Comparison of ENCODE assay signal across 29 cellular contexts in the genomic region with DNA sequence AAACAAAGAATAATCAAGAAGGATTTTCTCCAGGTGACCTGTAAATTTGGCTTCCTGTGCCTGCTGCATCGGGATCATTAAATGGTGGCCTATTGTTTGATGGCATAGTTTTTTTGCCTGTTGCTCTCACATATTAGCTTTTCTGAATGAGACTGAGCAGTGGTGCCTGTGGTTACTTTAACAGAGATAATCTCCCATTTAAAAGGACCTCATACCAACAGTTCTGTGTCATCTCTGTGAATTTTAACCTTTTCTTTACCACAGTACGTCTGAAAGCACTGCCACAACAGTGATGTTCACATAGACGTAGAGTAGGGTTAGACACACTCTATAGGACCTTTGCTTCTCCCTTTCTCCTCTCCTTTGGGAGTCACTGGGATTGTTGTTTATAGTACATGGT.
"Had no signal": no experiment of that assay in that cellular context is flagged by ENCODE, and none has a peak within 500 bp of the region (broad histone marks: within the 10 kb centered on the region; RNA-seq: fewer than 3 reads in every experiment).

No MANE protein-coding gene starts in this region.

- H3K27ac Mint-ChIP-seq: activated CD8-positive, alpha-beta memory T cell treated with anti-CD3 and anti-CD28 coated beads, Interleukin-2, amount 10 ng/mL, durations not matched to agents 7 days and 5 days; activated CD8-positive, alpha-beta T cell treated with anti-CD3 and anti-CD28 coated beads, Interleukin-2, amount 10 ng/mL, durations not matched to agents 7 days and 5 days; activated naive CD8-positive, alpha-beta T cell; activated T-cell treated with anti-CD3 and anti-CD28 coated beads, Interleukin-2, amount 50 U/mL, for 72 hours; dendritic cell treated with granulocyte-macrophage colony-stimulating factor and Interleukin-4, amounts not matched to agents 40 ng/mL and 50 ng/mL, for 4 days; mesothelial cell of epicardium; naive B cell; T-helper 17 cell had no signal

- FAIRE-seq: bronchial epithelial cell, kidney had no signal

- H3K9me3 Mint-ChIP-seq: activated T-cell treated with anti-CD3 and anti-CD28 coated beads, Interleukin-2, amount 50 U/mL, for 72 hours; central memory CD8-positive, alpha-beta T cell; dendritic cell treated with granulocyte-macrophage colony-stimulating factor and Interleukin-4, amounts not matched to agents 40 ng/mL and 50 ng/mL, for 4 days; mesothelial cell of epicardium; naive B cell had no signal

- ATAC-seq: activated CD8-positive, alpha-beta memory T cell treated with anti-CD3 and anti-CD28 coated beads, Interleukin-2, amount 10 ng/mL, durations not matched to agents 7 days and 5 days; activated CD8-positive, alpha-beta T cell treated with anti-CD3 and anti-CD28 coated beads, Interleukin-2, amount 10 ng/mL, durations not matched to agents 7 days and 5 days; activated T-cell treated with anti-CD3 and anti-CD28 coated beads, Interleukin-2, amount 50 U/mL, for 72 hours; gastrocnemius medialis; left colon; psoas muscle; T-helper 17 cell; upper lobe of right lung had no signal

- H3K4me3 ChIP-seq: gastrocnemius medialis, psoas muscle, sigmoid colon, suprapubic skin, tibial artery, upper lobe of right lung had no signal

- H3K9me3 ChIP-seq: gastrocnemius medialis, psoas muscle, sigmoid colon, suprapubic skin, tibial artery, upper lobe of right lung had no signal

- H3K9ac ChIP-seq: parathyroid adenoma had no signal

- H3K36me3 Mint-ChIP-seq: activated naive CD8-positive, alpha-beta T cell; mesothelial cell of epicardium had no signal

- H3K36me3 ChIP-seq: gastrocnemius medialis, sigmoid colon, upper lobe of right lung had no signal

- H3K4me1 Mint-ChIP-seq: central memory CD8-positive, alpha-beta T cell had no signal

- H3K27me3 Mint-ChIP-seq: activated CD8-positive, alpha-beta memory T cell treated with anti-CD3 and anti-CD28 coated beads, Interleukin-2, amount 10 ng/mL, durations not matched to agents 7 days and 5 days; activated naive CD8-positive, alpha-beta T cell; central memory CD8-positive, alpha-beta T cell; dendritic cell treated with granulocyte-macrophage colony-stimulating factor and Interleukin-4, amounts not matched to agents 40 ng/mL and 50 ng/mL, for 4 days; naive B cell; T-helper 17 cell had no signal

- H3K4me3 Mint-ChIP-seq: activated CD8-positive, alpha-beta memory T cell treated with anti-CD3 and anti-CD28 coated beads, Interleukin-2, amount 10 ng/mL, durations not matched to agents 7 days and 5 days; activated CD8-positive, alpha-beta T cell treated with anti-CD3 and anti-CD28 coated beads, Interleukin-2, amount 10 ng/mL, durations not matched to agents 7 days and 5 days; activated naive CD8-positive, alpha-beta T cell; activated T-cell treated with anti-CD3 and anti-CD28 coated beads, Interleukin-2, amount 50 U/mL, for 72 hours; central memory CD8-positive, alpha-beta T cell; dendritic cell treated with granulocyte-macrophage colony-stimulating factor and Interleukin-4, amounts not matched to agents 40 ng/mL and 50 ng/mL, for 4 days; mesothelial cell of epicardium; naive B cell; T-helper 17 cell had no signal

- H3K4me1 ChIP-seq: gastrocnemius medialis, parathyroid adenoma, psoas muscle, sigmoid colon, suprapubic skin, tibial artery, upper lobe of right lung had no signal

- H3K27ac ChIP-seq: gastrocnemius medialis, parathyroid adenoma, psoas muscle, sigmoid colon, suprapubic skin, tibial artery, upper lobe of right lung had no signal

- H3K27me3 ChIP-seq: gastrocnemius medialis, sigmoid colon, suprapubic skin, tibial artery, upper lobe of right lung had no signal

- DNase-seq: activated CD8-positive, alpha-beta memory T cell treated with anti-CD3 and anti-CD28 coated beads, Interleukin-2, amount 10 ng/mL, durations not matched to agents 7 days and 5 days; activated CD8-positive, alpha-beta T cell treated with anti-CD3 and anti-CD28 coated beads, Interleukin-2, amount 10 ng/mL, durations not matched to agents 7 days and 5 days; activated naive CD4-positive, alpha-beta T cell; activated T-cell treated with anti-CD3 and anti-CD28 coated beads, Interleukin-2, amount 50 U/mL, for 72 hours; amygdala; gastrocnemius medialis; glutamatergic neuron; kidney; left colon; mammary epithelial cell; naive B cell; occipital lobe; psoas muscle; sigmoid colon; stimulated activated CD4-positive, alpha-beta T cell treated with anti-CD3 and anti-CD28 coated beads, Interleukin-15, amount 100 ng/mL, for 24 hours; stimulated activated CD4-positive, alpha-beta T cell treated with anti-CD3 and anti-CD28 coated beads, Interleukin-2, amount 100 ng/mL, for 24 hours; stimulated activated naive CD4-positive, alpha-beta T cell; SW 1271; T-helper 17 cell; T1000; tibial artery; upper lobe of right lung had no signal

- H2AFZ ChIP-seq: parathyroid adenoma had no signal
